Comparison of ENCODE assay signal across 2 cellular contexts in the genomic region with DNA sequence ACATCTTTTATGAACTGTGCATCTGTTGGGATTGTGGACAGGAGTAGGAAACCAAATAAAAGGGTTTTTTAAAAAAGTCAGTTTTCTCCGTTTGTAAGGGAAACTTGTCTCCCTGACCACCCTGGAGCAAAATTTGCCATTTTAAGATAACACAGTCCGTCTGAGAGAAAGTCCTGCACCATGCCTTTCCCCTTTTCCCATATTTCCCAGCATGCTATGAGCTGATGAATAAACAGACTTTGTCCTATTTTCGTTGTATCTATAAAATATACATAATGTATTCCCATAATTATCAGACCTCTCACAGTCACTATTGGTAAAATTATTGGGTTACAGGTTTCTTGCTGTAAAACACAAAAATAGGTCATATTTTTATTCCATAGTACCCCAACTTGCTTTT.
TF ChIP-seq lines count a peak whose summit lies in the region.

No MANE protein-coding gene starts in this region.

TF ChIP-seq in SK-N-SH, 30 proteins besides CTCF, POLR2A, EP300 and RAD21:
- TF ChIP-seq, protein P1, sequence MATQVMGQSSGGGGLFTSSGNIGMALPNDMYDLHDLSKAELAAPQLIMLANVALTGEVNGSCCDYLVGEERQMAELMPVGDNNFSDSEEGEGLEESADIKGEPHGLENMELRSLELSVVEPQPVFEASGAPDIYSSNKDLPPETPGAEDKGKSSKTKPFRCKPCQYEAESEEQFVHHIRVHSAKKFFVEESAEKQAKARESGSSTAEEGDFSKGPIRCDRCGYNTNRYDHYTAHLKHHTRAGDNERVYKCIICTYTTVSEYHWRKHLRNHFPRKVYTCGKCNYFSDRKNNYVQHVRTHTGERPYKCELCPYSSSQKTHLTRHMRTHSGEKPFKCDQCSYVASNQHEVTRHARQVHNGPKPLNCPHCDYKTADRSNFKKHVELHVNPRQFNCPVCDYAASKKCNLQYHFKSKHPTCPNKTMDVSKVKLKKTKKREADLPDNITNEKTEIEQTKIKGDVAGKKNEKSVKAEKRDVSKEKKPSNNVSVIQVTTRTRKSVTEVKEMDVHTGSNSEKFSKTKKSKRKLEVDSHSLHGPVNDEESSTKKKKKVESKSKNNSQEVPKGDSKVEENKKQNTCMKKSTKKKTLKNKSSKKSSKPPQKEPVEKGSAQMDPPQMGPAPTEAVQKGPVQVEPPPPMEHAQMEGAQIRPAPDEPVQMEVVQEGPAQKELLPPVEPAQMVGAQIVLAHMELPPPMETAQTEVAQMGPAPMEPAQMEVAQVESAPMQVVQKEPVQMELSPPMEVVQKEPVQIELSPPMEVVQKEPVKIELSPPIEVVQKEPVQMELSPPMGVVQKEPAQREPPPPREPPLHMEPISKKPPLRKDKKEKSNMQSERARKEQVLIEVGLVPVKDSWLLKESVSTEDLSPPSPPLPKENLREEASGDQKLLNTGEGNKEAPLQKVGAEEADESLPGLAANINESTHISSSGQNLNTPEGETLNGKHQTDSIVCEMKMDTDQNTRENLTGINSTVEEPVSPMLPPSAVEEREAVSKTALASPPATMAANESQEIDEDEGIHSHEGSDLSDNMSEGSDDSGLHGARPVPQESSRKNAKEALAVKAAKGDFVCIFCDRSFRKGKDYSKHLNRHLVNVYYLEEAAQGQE (IDR thresholded peaks at IDR 0.05; ENCODE audit: low read depth, low read length) = no peak

TF ChIP-seq in SK-N-SH treated with all-trans-retinoic acid at 6 μM for 48 hours, 23 proteins besides CTCF, POLR2A, EP300 and RAD21 (continued from another document):
- TF ChIP-seq POU6F1 (CRISPR knock-in tag; IDR thresholded peaks at IDR 0.05; ENCODE audit: borderline replicate concordance, low read depth) = no peak
- no peak for TF ChIP-seq ZFP30 (CRISPR knock-in tag; IDR thresholded peaks at IDR 0.05)
- TF ChIP-seq ZC3H10 (CRISPR knock-in tag; IDR thresholded peaks at IDR 0.05) = no peak
- TF ChIP-seq ZNF8 (CRISPR knock-in tag; IDR thresholded peaks at IDR 0.05) = no peak
- no peak for TF ChIP-seq ARNTL (CRISPR knock-in tag; IDR thresholded peaks at IDR 0.05; ENCODE audit: borderline replicate concordance, low read depth)
- TF ChIP-seq, protein P2, sequence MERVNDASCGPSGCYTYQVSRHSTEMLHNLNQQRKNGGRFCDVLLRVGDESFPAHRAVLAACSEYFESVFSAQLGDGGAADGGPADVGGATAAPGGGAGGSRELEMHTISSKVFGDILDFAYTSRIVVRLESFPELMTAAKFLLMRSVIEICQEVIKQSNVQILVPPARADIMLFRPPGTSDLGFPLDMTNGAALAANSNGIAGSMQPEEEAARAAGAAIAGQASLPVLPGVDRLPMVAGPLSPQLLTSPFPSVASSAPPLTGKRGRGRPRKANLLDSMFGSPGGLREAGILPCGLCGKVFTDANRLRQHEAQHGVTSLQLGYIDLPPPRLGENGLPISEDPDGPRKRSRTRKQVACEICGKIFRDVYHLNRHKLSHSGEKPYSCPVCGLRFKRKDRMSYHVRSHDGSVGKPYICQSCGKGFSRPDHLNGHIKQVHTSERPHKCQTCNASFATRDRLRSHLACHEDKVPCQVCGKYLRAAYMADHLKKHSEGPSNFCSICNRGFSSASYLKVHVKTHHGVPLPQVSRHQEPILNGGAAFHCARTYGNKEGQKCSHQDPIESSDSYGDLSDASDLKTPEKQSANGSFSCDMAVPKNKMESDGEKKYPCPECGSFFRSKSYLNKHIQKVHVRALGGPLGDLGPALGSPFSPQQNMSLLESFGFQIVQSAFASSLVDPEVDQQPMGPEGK (CRISPR knock-in tag; IDR thresholded peaks at IDR 0.05; ENCODE audit: borderline replicate concordance) = no peak
- TF ChIP-seq, protein P3, sequence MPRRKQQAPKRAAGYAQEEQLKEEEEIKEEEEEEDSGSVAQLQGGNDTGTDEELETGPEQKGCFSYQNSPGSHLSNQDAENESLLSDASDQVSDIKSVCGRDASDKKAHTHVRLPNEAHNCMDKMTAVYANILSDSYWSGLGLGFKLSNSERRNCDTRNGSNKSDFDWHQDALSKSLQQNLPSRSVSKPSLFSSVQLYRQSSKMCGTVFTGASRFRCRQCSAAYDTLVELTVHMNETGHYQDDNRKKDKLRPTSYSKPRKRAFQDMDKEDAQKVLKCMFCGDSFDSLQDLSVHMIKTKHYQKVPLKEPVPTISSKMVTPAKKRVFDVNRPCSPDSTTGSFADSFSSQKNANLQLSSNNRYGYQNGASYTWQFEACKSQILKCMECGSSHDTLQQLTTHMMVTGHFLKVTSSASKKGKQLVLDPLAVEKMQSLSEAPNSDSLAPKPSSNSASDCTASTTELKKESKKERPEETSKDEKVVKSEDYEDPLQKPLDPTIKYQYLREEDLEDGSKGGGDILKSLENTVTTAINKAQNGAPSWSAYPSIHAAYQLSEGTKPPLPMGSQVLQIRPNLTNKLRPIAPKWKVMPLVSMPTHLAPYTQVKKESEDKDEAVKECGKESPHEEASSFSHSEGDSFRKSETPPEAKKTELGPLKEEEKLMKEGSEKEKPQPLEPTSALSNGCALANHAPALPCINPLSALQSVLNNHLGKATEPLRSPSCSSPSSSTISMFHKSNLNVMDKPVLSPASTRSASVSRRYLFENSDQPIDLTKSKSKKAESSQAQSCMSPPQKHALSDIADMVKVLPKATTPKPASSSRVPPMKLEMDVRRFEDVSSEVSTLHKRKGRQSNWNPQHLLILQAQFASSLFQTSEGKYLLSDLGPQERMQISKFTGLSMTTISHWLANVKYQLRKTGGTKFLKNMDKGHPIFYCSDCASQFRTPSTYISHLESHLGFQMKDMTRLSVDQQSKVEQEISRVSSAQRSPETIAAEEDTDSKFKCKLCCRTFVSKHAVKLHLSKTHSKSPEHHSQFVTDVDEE (CRISPR knock-in tag; IDR thresholded peaks at IDR 0.05) = no peak
- no peak for TF ChIP-seq SNAI2 (CRISPR knock-in tag; IDR thresholded peaks at IDR 0.05)
